In genomic region chr12:27588786-27589185, GRCh38 we compare ENCODE assay signal across 19 cellular contexts.
DNase-seq lines count a peak whose midpoint lies in the region; ATAC-seq and TF ChIP-seq lines count a peak whose summit lies in the region.
"Had no signal": no experiment of that assay in that cellular context is flagged by ENCODE, and none has a peak within 500 bp of the region (broad histone marks: within the 10 kb centered on the region; RNA-seq: fewer than 3 reads in every experiment).

No MANE protein-coding gene starts in this region.

- no peaks in the 10 kb centered on the region for H3F3A ChIP-seq in smooth muscle cell (ENCODE audit: low read depth)

- no peaks in the 10 kb centered on the region for H3K9me3 ChIP-seq in esophagus squamous epithelium
- no peaks in the 10 kb centered on the region for H3K9me3 ChIP-seq in smooth muscle cell (replicated peaks; ENCODE audit: low read depth)
- H3K9me3 ChIP-seq: A549, HAP-1 had no signal

- TF ChIP-seq CTCF in esophagus squamous epithelium (IDR thresholded peaks at IDR 0.05) = no peak
- TF ChIP-seq CTCF in smooth muscle cell (IDR thresholded peaks at IDR 0.05; ENCODE audit: borderline replicate concordance, insufficient read depth, poor library complexity, severe bottlenecking) = no peak

- H4K20me1 ChIP-seq in smooth muscle cell (ENCODE audit: low read depth) = peaks cover 83% of the 10 kb centered on the region

- peaks cover 27% of the 10 kb centered on the region for H3K4me1 Mint-ChIP-seq in activated T-cell treated with anti-CD3 and anti-CD28 coated beads, Interleukin-2, amount 50 U/mL, for 72 hours (ENCODE audit: low read depth)
- H3K4me1 Mint-ChIP-seq in activated T-cell treated with anti-CD3 and anti-CD28 coated beads, Interleukin-2, amount 50 U/mL, for 24 hours (ENCODE audit: low read depth) = peaks cover 15% of the 10 kb centered on the region
- peaks cover 13% of the 10 kb centered on the region for H3K4me1 Mint-ChIP-seq in activated naive CD8-positive, alpha-beta T cell treated with anti-CD3 and anti-CD28 coated beads, Interleukin-2, amount 10 ng/mL, durations not matched to agents 7 days and 5 days
- peaks cover 9 to 13% of the 10 kb centered on the region in 2 donors for H3K4me1 Mint-ChIP-seq in immature natural killer cell

- peak overlapping the region; percentile 34 for H3K27ac Mint-ChIP-seq in activated T-cell treated with anti-CD3 and anti-CD28 coated beads, Interleukin-2, amount 50 U/mL, for 72 hours
- H3K27ac Mint-ChIP-seq in activated T-cell treated with anti-CD3 and anti-CD28 coated beads, Interleukin-2, amount 50 U/mL, for 24 hours = no peak overlapping the region
- peak overlapping the region; percentile 86 for H3K27ac Mint-ChIP-seq in activated naive CD8-positive, alpha-beta T cell treated with anti-CD3 and anti-CD28 coated beads, Interleukin-2, amount 10 ng/mL, durations not matched to agents 7 days and 5 days
- H3K27ac Mint-ChIP-seq in immature natural killer cell = no peak overlapping the region

- DNase-seq in activated T-cell treated with anti-CD3 and anti-CD28 coated beads, Interleukin-2, amount 50 U/mL, for 72 hours = no peak
- DNase-seq in activated T-cell treated with anti-CD3 and anti-CD28 coated beads, Interleukin-2, amount 50 U/mL, for 24 hours = no peak
- no peak for DNase-seq in activated naive CD8-positive, alpha-beta T cell treated with anti-CD3 and anti-CD28 coated beads, Interleukin-2, amount 10 ng/mL, durations not matched to agents 7 days and 5 days
- DNase-seq in esophagus squamous epithelium (lab: John Stamatoyannopoulos, UW) (no peak), smooth muscle cell (lab: John Stamatoyannopoulos, UW; ENCODE audit: unreplicated experiment) (no peak), immature natural killer cell (no peak), NCI-H187 (lab: John Stamatoyannopoulos, UW) (no peak), CD1c-positive myeloid dendritic cell (ENCODE audit: extremely low spot score) (no peak)
- DNase-seq: AML-193; CD4-positive, CD25-positive, alpha-beta regulatory T cell; DMS79; Kasumi-1; NCI-H1417; NCI-H2081 treated with DMSO at 0.1 percent for 48 hours; NCI-H345; NCI-H526 treated with DMSO at 0.1 percent for 48 hours; SHP77 had no signal

- TF ChIP-seq POLR2A in esophagus squamous epithelium (IDR thresholded peaks at IDR 0.05) = no peak

- WGBS in esophagus squamous epithelium, 2 donors = 48 to 74% methylated on average over 4 of the region's 4 CpGs
- WGBS in smooth muscle cell (ENCODE audit: low lambda C conversion rate) = 59% methylated on average over 4 of the region's 4 CpGs

- intact Hi-C loops in esophagus squamous epithelium (cut with DNase I) = no loop called here

- H3K27ac ChIP-seq in esophagus squamous epithelium (peak overlapping the region in 3 of 4 donors; percentile 56 to 84 (median 78)), smooth muscle cell (ENCODE audit: low read depth) (peak overlapping the region; percentile 69)
- H3K27ac ChIP-seq: A549 had no signal

- H3K36me3 ChIP-seq in esophagus squamous epithelium (no peaks in the 10 kb centered on the region), smooth muscle cell (ENCODE audit: low read depth) (no peaks in the 10 kb centered on the region)
- H3K36me3 ChIP-seq: HAP-1 had no signal

- no peaks in the 10 kb centered on the region for H3K36me3 Mint-ChIP-seq in activated T-cell treated with anti-CD3 and anti-CD28 coated beads, Interleukin-2, amount 50 U/mL, for 72 hours (ENCODE audit: insufficient read depth in 2 of 2)
- H3K36me3 Mint-ChIP-seq in activated T-cell treated with anti-CD3 and anti-CD28 coated beads, Interleukin-2, amount 50 U/mL, for 24 hours (ENCODE audit: low read depth) = no peaks in the 10 kb centered on the region
- H3K36me3 Mint-ChIP-seq in activated naive CD8-positive, alpha-beta T cell treated with anti-CD3 and anti-CD28 coated beads, Interleukin-2, amount 10 ng/mL, durations not matched to agents 7 days and 5 days = peaks cover 7% of the 10 kb centered on the region
- H3K36me3 Mint-ChIP-seq in immature natural killer cell = no peaks in the 10 kb centered on the region
- H3K36me3 Mint-ChIP-seq: CD4-positive, CD25-positive, alpha-beta regulatory T cell had no signal

- no peaks in the 10 kb centered on the region for H3K9me3 Mint-ChIP-seq in activated T-cell treated with anti-CD3 and anti-CD28 coated beads, Interleukin-2, amount 50 U/mL, for 72 hours
- H3K9me3 Mint-ChIP-seq in activated T-cell treated with anti-CD3 and anti-CD28 coated beads, Interleukin-2, amount 50 U/mL, for 24 hours = no peaks in the 10 kb centered on the region
- no peaks in the 10 kb centered on the region for H3K9me3 Mint-ChIP-seq in activated naive CD8-positive, alpha-beta T cell treated with anti-CD3 and anti-CD28 coated beads, Interleukin-2, amount 10 ng/mL, durations not matched to agents 7 days and 5 days
- no peaks in the 10 kb centered on the region for H3K9me3 Mint-ChIP-seq in immature natural killer cell
- H3K9me3 Mint-ChIP-seq: CD4-positive, CD25-positive, alpha-beta regulatory T cell had no signal

- peaks cover 76% of the 10 kb centered on the region for H3K79me2 ChIP-seq in smooth muscle cell (ENCODE audit: low read depth)

- H3K4me3 ChIP-seq in esophagus squamous epithelium (no peak overlapping the region), smooth muscle cell (no peak overlapping the region)
- H3K4me3 ChIP-seq: A549, HAP-1 had no signal

- no peak overlapping the region for H3K9ac ChIP-seq in smooth muscle cell (ENCODE audit: low read depth)

- ATAC-seq in activated T-cell treated with anti-CD3 and anti-CD28 coated beads, Interleukin-2, amount 50 U/mL, for 72 hours (replicated peaks in 1 of 2) = no peak
- ATAC-seq in activated naive CD8-positive, alpha-beta T cell treated with anti-CD3 and anti-CD28 coated beads, Interleukin-2, amount 10 ng/mL, durations not matched to agents 7 days and 5 days (ENCODE audit: low read depth) = no peak
- ATAC-seq: A549 had no signal

- H3K4me3 Mint-ChIP-seq in activated T-cell treated with anti-CD3 and anti-CD28 coated beads, Interleukin-2, amount 50 U/mL, for 72 hours = peak overlapping the region in 1 of 2 donors; percentile 85
- H3K4me3 Mint-ChIP-seq in activated T-cell treated with anti-CD3 and anti-CD28 coated beads, Interleukin-2, amount 50 U/mL, for 24 hours = no peak overlapping the region
- H3K4me3 Mint-ChIP-seq in activated naive CD8-positive, alpha-beta T cell treated with anti-CD3 and anti-CD28 coated beads, Interleukin-2, amount 10 ng/mL, durations not matched to agents 7 days and 5 days = peak overlapping the region; percentile 86
- no peak overlapping the region for H3K4me3 Mint-ChIP-seq in immature natural killer cell

- POLR2A ChIA-PET in activated naive CD8-positive, alpha-beta T cell treated with anti-CD3 and anti-CD28 coated beads, Interleukin-2, amount 10 ng/mL, durations not matched to agents 7 days and 5 days (lab: Charles Lee) = no interaction called here

- H3K4me1 ChIP-seq in esophagus squamous epithelium = peaks cover 23 to 88% (median 60%) of the 10 kb centered on the region in 3 donors
- peaks cover 3% of the 10 kb centered on the region for H3K4me1 ChIP-seq in smooth muscle cell (ENCODE audit: low read depth)

- no peak overlapping the region for H2AFZ ChIP-seq in smooth muscle cell (ENCODE audit: low read depth)

- H3K27me3 Mint-ChIP-seq in activated T-cell treated with anti-CD3 and anti-CD28 coated beads, Interleukin-2, amount 50 U/mL, for 72 hours (ENCODE audit: low read depth) = peaks cover 6% of the 10 kb centered on the region
- no peaks in the 10 kb centered on the region for H3K27me3 Mint-ChIP-seq in activated T-cell treated with anti-CD3 and anti-CD28 coated beads, Interleukin-2, amount 50 U/mL, for 24 hours
- H3K27me3 Mint-ChIP-seq in activated naive CD8-positive, alpha-beta T cell treated with anti-CD3 and anti-CD28 coated beads, Interleukin-2, amount 10 ng/mL, durations not matched to agents 7 days and 5 days = no peaks in the 10 kb centered on the region
- peaks cover 0 to 1% (median 0%) of the 10 kb centered on the region in 3 donors for H3K27me3 Mint-ChIP-seq in immature natural killer cell (ENCODE audit: low read depth in 3 of 3)

- H3K4me2 ChIP-seq in smooth muscle cell = peak overlapping the region; percentile 12
- H3K4me2 ChIP-seq: A549 had no signal

- H3K27me3 ChIP-seq in esophagus squamous epithelium (no peaks in the 10 kb centered on the region), smooth muscle cell (ENCODE audit: low read depth) (no peaks in the 10 kb centered on the region)

Comparison
In these comparisons a context has a peak if more than half of its experiments do, and no peak if none do; other contexts are left out.
1. H3K27ac Mint-ChIP-seq: peak in activated T-cell treated with anti-CD3 and anti-CD28 coated beads, Interleukin-2, amount 50 U/mL, for 72 hours (single experiment) and activated naive CD8-positive, alpha-beta T cell treated with anti-CD3 and anti-CD28 coated beads, Interleukin-2, amount 10 ng/mL, durations not matched to agents 7 days and 5 days (single experiment); none in activated T-cell treated with anti-CD3 and anti-CD28 coated beads, Interleukin-2, amount 50 U/mL, for 24 hours (single experiment) and immature natural killer cell (0 of 6).